ENCODE assay signal across 22 cellular contexts in genomic region chr4:22672944-22673343, GRCh38. TPM values are rescaled to one million over a fixed set of nuclear protein-coding genes. Genes with fewer than 3 reads are reported as not detected.
"Had no signal": no experiment of that assay in that cellular context is flagged by ENCODE, and none has a peak within 500 bp of the region (broad histone marks: within the 10 kb centered on the region; RNA-seq: fewer than 3 reads in every experiment).

No MANE protein-coding gene starts in this region.

- H3K4me2 ChIP-seq: hepatocyte had no signal

- ATAC-seq: activated T-helper 17 cell treated with anti-CD3 and anti-CD28 coated beads, Interleukin-2, amount 50 U/mL, for 72 hours; upper lobe of right lung had no signal

- H3K27me3 ChIP-seq: hepatocyte, right atrium auricular region, upper lobe of right lung had no signal

- H3K27ac Mint-ChIP-seq: activated naive CD4-positive, alpha-beta T cell treated with anti-CD3 and anti-CD28 coated beads, Interleukin-2, amount 10 ng/mL, durations not matched to agents 7 days and 5 days; activated T-helper 17 cell treated with anti-CD3 and anti-CD28 coated beads, Interleukin-2, amount 50 U/mL, for 72 hours; brain; progenitor cell of endocrine pancreas had no signal

- DNase-seq: activated CD4-positive, alpha-beta T cell treated with anti-CD3 and anti-CD28 coated beads for 1 hour; activated CD8-positive, alpha-beta memory T cell treated with anti-CD3 and anti-CD28 coated beads, Interleukin-2, amount 50 U/mL, for 48 hours; activated naive CD4-positive, alpha-beta T cell treated with anti-CD3 and anti-CD28 coated beads, Interleukin-2, amount 10 ng/mL, durations not matched to agents 7 days and 5 days; central memory CD4-positive, alpha-beta T cell; effector CD8-positive, alpha-beta T cell; esophagus squamous epithelium; islet precursor cell; nucleus accumbens; stimulated activated CD4-positive, alpha-beta T cell treated with anti-CD3 and anti-CD28 coated beads, Interleukin-4, amount 100 ng/mL, for 4 hours; stimulated activated CD8-positive, alpha-beta memory T cell treated with anti-CD3 and anti-CD28 coated beads, Interleukin-4, amount 100 ng/mL, for 48 hours; stimulated activated naive CD4-positive, alpha-beta T cell treated with Interleukin-2 at 50 U/mL for 16 hours; upper lobe of right lung had no signal

- H2AFZ ChIP-seq: hepatocyte had no signal

- H3K9me3 Mint-ChIP-seq: activated naive CD4-positive, alpha-beta T cell treated with anti-CD3 and anti-CD28 coated beads, Interleukin-2, amount 10 ng/mL, durations not matched to agents 7 days and 5 days; brain had no signal

- H3K27me3 Mint-ChIP-seq: activated naive CD4-positive, alpha-beta T cell treated with anti-CD3 and anti-CD28 coated beads, Interleukin-2, amount 10 ng/mL, durations not matched to agents 7 days and 5 days; brain had no signal

- H3K9me3 ChIP-seq: esophagus squamous epithelium, right atrium auricular region, upper lobe of right lung had no signal

- H3K36me3 Mint-ChIP-seq: activated naive CD4-positive, alpha-beta T cell treated with anti-CD3 and anti-CD28 coated beads, Interleukin-2, amount 10 ng/mL, durations not matched to agents 7 days and 5 days; brain had no signal

- H3K4me1 Mint-ChIP-seq: activated T-helper 17 cell treated with anti-CD3 and anti-CD28 coated beads, Interleukin-2, amount 50 U/mL, for 72 hours had no signal

- H3K79me2 ChIP-seq: hepatocyte had no signal

- H3K4me3 ChIP-seq: esophagus squamous epithelium, hepatocyte, lung, right atrium auricular region, skin epidermis, upper lobe of right lung had no signal

- H3K36me3 ChIP-seq: esophagus squamous epithelium, right atrium auricular region, upper lobe of right lung had no signal

- H3K27ac ChIP-seq: esophagus squamous epithelium, hepatocyte, right atrium auricular region, skin epidermis, upper lobe of right lung had no signal

- H3K4me3 Mint-ChIP-seq: activated naive CD4-positive, alpha-beta T cell treated with anti-CD3 and anti-CD28 coated beads, Interleukin-2, amount 10 ng/mL, durations not matched to agents 7 days and 5 days; activated T-helper 17 cell treated with anti-CD3 and anti-CD28 coated beads, Interleukin-2, amount 50 U/mL, for 72 hours; brain had no signal

- H3K4me1 ChIP-seq: right atrium auricular region, upper lobe of right lung had no signal

RNA-seq across cellular contexts. Expression of gene GBA3, which starts 19.8 kb away (rescaled TPM):
- total RNA-seq: activated T-helper 17 cell treated with anti-CD3 and anti-CD28 coated beads, Interleukin-2, amount 50 U/mL, for 72 hours; endothelial cell of umbilical vein; esophagus squamous epithelium; fibroblast of villous mesenchyme; glomerular endothelial cell; right atrium auricular region had no signal
